In the genomic region with DNA sequence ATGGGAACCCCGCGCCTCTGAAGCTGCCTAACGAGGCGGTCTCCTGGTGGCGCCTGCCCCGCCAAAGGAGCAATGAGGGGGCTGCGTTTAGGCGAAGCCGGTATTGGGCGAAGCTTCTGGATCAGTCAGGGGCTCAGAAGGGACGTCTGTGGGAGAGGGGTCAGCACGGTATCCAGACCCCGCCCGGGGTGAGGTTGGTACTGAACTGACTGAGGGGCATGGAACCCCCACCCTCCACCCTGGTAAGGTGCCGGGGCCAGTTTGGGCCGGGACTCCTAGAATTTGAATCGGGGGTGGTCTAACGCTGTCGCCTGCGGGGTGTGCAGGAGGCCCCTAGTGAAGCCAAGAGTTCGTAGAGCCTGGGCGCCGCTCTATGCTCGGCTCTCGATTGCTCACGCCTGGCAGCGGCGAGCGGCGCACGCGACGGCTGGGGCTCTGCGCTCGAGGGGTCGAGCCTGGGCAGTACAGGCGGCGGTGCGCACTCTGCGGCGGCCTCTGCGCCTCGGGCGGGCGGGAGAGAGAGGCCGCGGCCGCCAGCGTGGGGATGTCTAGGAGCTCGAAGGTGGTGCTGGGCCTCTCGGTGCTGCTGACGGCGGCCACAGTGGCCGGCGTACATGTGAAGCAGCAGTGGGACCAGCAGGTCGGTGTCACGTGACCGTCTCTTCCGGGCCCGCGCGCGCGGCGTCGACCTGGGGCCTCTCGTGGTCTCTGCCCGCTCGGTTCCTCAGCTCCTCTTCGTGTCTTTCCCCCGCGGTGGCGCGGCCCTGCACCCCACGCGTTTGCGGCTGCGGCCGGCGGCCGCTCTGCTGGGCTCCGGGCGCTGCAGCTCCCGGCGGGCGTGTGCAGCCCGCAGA, we compare ENCODE assay signal across 1 cellular context.
TF ChIP-seq lines count a peak whose summit lies in the region.

A gene with protein sequence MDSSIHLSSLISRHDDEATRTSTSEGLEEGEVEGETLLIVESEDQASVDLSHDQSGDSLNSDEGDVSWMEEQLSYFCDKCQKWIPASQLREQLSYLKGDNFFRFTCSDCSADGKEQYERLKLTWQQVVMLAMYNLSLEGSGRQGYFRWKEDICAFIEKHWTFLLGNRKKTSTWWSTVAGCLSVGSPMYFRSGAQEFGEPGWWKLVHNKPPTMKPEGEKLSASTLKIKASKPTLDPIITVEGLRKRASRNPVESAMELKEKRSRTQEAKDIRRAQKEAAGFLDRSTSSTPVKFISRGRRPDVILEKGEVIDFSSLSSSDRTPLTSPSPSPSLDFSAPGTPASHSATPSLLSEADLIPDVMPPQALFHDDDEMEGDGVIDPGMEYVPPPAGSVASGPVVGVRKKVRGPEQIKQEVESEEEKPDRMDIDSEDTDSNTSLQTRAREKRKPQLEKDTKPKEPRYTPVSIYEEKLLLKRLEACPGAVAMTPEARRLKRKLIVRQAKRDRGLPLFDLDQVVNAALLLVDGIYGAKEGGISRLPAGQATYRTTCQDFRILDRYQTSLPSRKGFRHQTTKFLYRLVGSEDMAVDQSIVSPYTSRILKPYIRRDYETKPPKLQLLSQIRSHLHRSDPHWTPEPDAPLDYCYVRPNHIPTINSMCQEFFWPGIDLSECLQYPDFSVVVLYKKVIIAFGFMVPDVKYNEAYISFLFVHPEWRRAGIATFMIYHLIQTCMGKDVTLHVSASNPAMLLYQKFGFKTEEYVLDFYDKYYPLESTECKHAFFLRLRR (plus strand): TSS at position 452 of the 854 bp plus-strand sequence. CDS start 4,798 bp downstream, outside the sequence.
A gene with protein sequence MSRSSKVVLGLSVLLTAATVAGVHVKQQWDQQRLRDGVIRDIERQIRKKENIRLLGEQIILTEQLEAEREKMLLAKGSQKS (plus strand): TSS at position 452 of the 854 bp plus-strand sequence. CDS start 93 bp downstream, at position 545.

TF ChIP-seq in H1, 55 proteins besides CTCF, POLR2A, EP300 and RAD21 (continued from another document):
- peak; percentile 62; the same call in 1 of the 2 replicates for TF ChIP-seq FOSL1 (IDR thresholded peaks at IDR 0.05; ENCODE audit: insufficient read depth, low read depth, low read length)
- TF ChIP-seq YY1 (IDR thresholded peaks at IDR 0.05; ENCODE audit: low read depth, low read length) = peak; percentile 73; the same call in 1 of the 2 replicates
- TF ChIP-seq EZH2 (IDR thresholded peaks at IDR 0.05; ENCODE audit: low read depth, low read length, severe bottlenecking) = no peak
- peak in 1 of 2 experiments; percentile 46; a peak in 1 of 4 replicates for TF ChIP-seq HDAC2 (IDR thresholded peaks at IDR 0.05; ENCODE audit: borderline replicate concordance in 1 of 2, low read depth in 2 of 2, low read length in 2 of 2)
- TF ChIP-seq CREB1 (IDR thresholded peaks at IDR 0.05) = peak; percentile 88
